Comparison of ENCODE assay signal across 25 cellular contexts in genomic region chr20:38776363-38776762, GRCh38. TPM values are rescaled to one million over a fixed set of nuclear protein-coding genes. Genes with fewer than 3 reads are reported as not detected.
DNase-seq lines count a peak whose midpoint lies in the region; ATAC-seq lines count a peak whose summit lies in the region.
"Had no signal": no experiment of that assay in that cellular context is flagged by ENCODE, and none has a peak within 500 bp of the region (broad histone marks: within the 10 kb centered on the region; RNA-seq: fewer than 3 reads in every experiment).

No MANE protein-coding gene starts in this region.

- DNase-seq in activated CD8-positive, alpha-beta memory T cell treated with anti-CD3 and anti-CD28 coated beads, Interleukin-2, amount 10 ng/mL, durations not matched to agents 7 days and 5 days: no peak
- no peak for DNase-seq in activated CD8-positive, alpha-beta memory T cell treated with anti-CD3 and anti-CD28 coated beads, Interleukin-2, amount 50 U/mL, for 48 hours
- peak; percentile 24 to 34 (median 25) for DNase-seq in effector memory CD8-positive, alpha-beta T cell
- no peak for DNase-seq in stimulated activated CD4-positive, alpha-beta T cell treated with anti-CD3 and anti-CD28 coated beads, Interleukin-1b, Interleukin-23, amount 100 ng/mL, for 48 hours
- no peak for DNase-seq in NCI-H345 treated with DMSO at 0.1 percent for 48 hours (lab: John Stamatoyannopoulos, UW; ENCODE audit: unreplicated experiment)
- DNase-seq: 8988T, AML-193, DMS79, GOT3, HCEC 1CT, KG1, NCI-H1105 treated with DMSO at 0.1 percent for 48 hours, NCI-H2081, NCI-H2171, NCI-H446, NCI-H526, Peyer's patch had no signal

- H3K4me3 Mint-ChIP-seq in activated CD8-positive, alpha-beta memory T cell treated with anti-CD3 and anti-CD28 coated beads, Interleukin-2, amount 10 ng/mL, durations not matched to agents 7 days and 5 days: peak overlapping the region; percentile 22
- H3K4me3 Mint-ChIP-seq in T-helper 1 cell treated with Interleukin-12 subunit alpha and Interleukin-12 subunit beta and Interleukin-4 antibody, amounts not matched to agents 30 μg/mL and 1 μg/mL, for 36 hours: no peak overlapping the region
- peak overlapping the region; percentile 66 to 71 for H3K4me3 Mint-ChIP-seq in effector memory CD8-positive, alpha-beta T cell
- H3K4me3 Mint-ChIP-seq in stimulated activated memory B cell treated with anti-CD40 and anti-IgM and Interleukin-4, amounts not matched to agents 10 μg/mL and 1 μg/mL and 100 μg/mL, for 72 hours: peak overlapping the region; percentile 21
- H3K4me3 Mint-ChIP-seq: CD14-positive monocyte had no signal

- peaks cover 11% of the 10 kb centered on the region for H3K4me1 Mint-ChIP-seq in activated CD8-positive, alpha-beta memory T cell treated with anti-CD3 and anti-CD28 coated beads, Interleukin-2, amount 10 ng/mL, durations not matched to agents 7 days and 5 days
- peaks cover 19% of the 10 kb centered on the region for H3K4me1 Mint-ChIP-seq in T-helper 1 cell treated with Interleukin-12 subunit alpha and Interleukin-12 subunit beta and Interleukin-4 antibody, amounts not matched to agents 30 μg/mL and 1 μg/mL, for 36 hours (ENCODE audit: low read depth)
- peaks cover 2 to 8% of the 10 kb centered on the region in 2 donors for H3K4me1 Mint-ChIP-seq in effector memory CD8-positive, alpha-beta T cell (ENCODE audit: low read depth in 2 of 2)
- H3K4me1 Mint-ChIP-seq in stimulated activated memory B cell treated with anti-CD40 and anti-IgM and Interleukin-4, amounts not matched to agents 10 μg/mL and 1 μg/mL and 100 μg/mL, for 72 hours: peaks cover 5% of the 10 kb centered on the region
- H3K4me1 Mint-ChIP-seq: CD14-positive monocyte had no signal

- CTCF ChIA-PET in activated CD8-positive, alpha-beta memory T cell treated with anti-CD3 and anti-CD28 coated beads, Interleukin-2, amount 10 ng/mL, durations not matched to agents 7 days and 5 days (lab: Charles Lee): interaction anchor here (1.2 kb wide), 1 partner anchor 12 kb away, joined by 5 read pairs; no protein-coding TSS in a partner anchor

- peak overlapping the region; percentile 54 for H3K27ac Mint-ChIP-seq in activated CD8-positive, alpha-beta memory T cell treated with anti-CD3 and anti-CD28 coated beads, Interleukin-2, amount 10 ng/mL, durations not matched to agents 7 days and 5 days
- H3K27ac Mint-ChIP-seq in T-helper 1 cell treated with Interleukin-12 subunit alpha and Interleukin-12 subunit beta and Interleukin-4 antibody, amounts not matched to agents 30 μg/mL and 1 μg/mL, for 36 hours: peak overlapping the region; percentile 20
- H3K27ac Mint-ChIP-seq in effector memory CD8-positive, alpha-beta T cell: peak overlapping the region; percentile 94 to 95
- peak overlapping the region; percentile 63 for H3K27ac Mint-ChIP-seq in stimulated activated memory B cell treated with anti-CD40 and anti-IgM and Interleukin-4, amounts not matched to agents 10 μg/mL and 1 μg/mL and 100 μg/mL, for 72 hours

- H3K36me3 Mint-ChIP-seq in activated CD8-positive, alpha-beta memory T cell treated with anti-CD3 and anti-CD28 coated beads, Interleukin-2, amount 10 ng/mL, durations not matched to agents 7 days and 5 days: peaks cover 24% of the 10 kb centered on the region
- peaks cover 33% of the 10 kb centered on the region for H3K36me3 Mint-ChIP-seq in T-helper 1 cell treated with Interleukin-12 subunit alpha and Interleukin-12 subunit beta and Interleukin-4 antibody, amounts not matched to agents 30 μg/mL and 1 μg/mL, for 36 hours (ENCODE audit: low read depth)
- H3K36me3 Mint-ChIP-seq in effector memory CD8-positive, alpha-beta T cell (ENCODE audit: insufficient read depth): peaks cover 23% of the 10 kb centered on the region
- H3K36me3 Mint-ChIP-seq in stimulated activated memory B cell treated with anti-CD40 and anti-IgM and Interleukin-4, amounts not matched to agents 10 μg/mL and 1 μg/mL and 100 μg/mL, for 72 hours: peaks cover 42% of the 10 kb centered on the region

- peak; percentile 51 for ATAC-seq in activated CD8-positive, alpha-beta memory T cell treated with anti-CD3 and anti-CD28 coated beads, Interleukin-2, amount 10 ng/mL, durations not matched to agents 7 days and 5 days
- ATAC-seq in effector memory CD8-positive, alpha-beta T cell (replicated peaks): peak; percentile 91
- ATAC-seq in stimulated activated memory B cell treated with anti-CD40 and anti-IgM and Interleukin-4, amounts not matched to agents 10 μg/mL and 1 μg/mL and 100 μg/mL, for 72 hours: no peak
- ATAC-seq in GM21737 (IDR thresholded peaks at IDR 0.05; ENCODE audit: unreplicated experiment): no peak
- ATAC-seq: GM12878, SK-N-SH treated with all-trans-retinoic acid at 6 μM for 48 hours had no signal

- no peaks in the 10 kb centered on the region for H3K27me3 Mint-ChIP-seq in activated CD8-positive, alpha-beta memory T cell treated with anti-CD3 and anti-CD28 coated beads, Interleukin-2, amount 10 ng/mL, durations not matched to agents 7 days and 5 days
- no peaks in the 10 kb centered on the region for H3K27me3 Mint-ChIP-seq in T-helper 1 cell treated with Interleukin-12 subunit alpha and Interleukin-12 subunit beta and Interleukin-4 antibody, amounts not matched to agents 30 μg/mL and 1 μg/mL, for 36 hours (ENCODE audit: low read depth)
- H3K27me3 Mint-ChIP-seq in effector memory CD8-positive, alpha-beta T cell: no peaks in the 10 kb centered on the region
- no peaks in the 10 kb centered on the region for H3K27me3 Mint-ChIP-seq in stimulated activated memory B cell treated with anti-CD40 and anti-IgM and Interleukin-4, amounts not matched to agents 10 μg/mL and 1 μg/mL and 100 μg/mL, for 72 hours

- no peaks in the 10 kb centered on the region for H3K9me3 Mint-ChIP-seq in activated CD8-positive, alpha-beta memory T cell treated with anti-CD3 and anti-CD28 coated beads, Interleukin-2, amount 10 ng/mL, durations not matched to agents 7 days and 5 days (ENCODE audit: low read depth)
- peaks cover 8% of the 10 kb centered on the region for H3K9me3 Mint-ChIP-seq in T-helper 1 cell treated with Interleukin-12 subunit alpha and Interleukin-12 subunit beta and Interleukin-4 antibody, amounts not matched to agents 30 μg/mL and 1 μg/mL, for 36 hours
- H3K9me3 Mint-ChIP-seq in effector memory CD8-positive, alpha-beta T cell: peaks cover 3 to 8% of the 10 kb centered on the region in 2 donors
- H3K9me3 Mint-ChIP-seq in stimulated activated memory B cell treated with anti-CD40 and anti-IgM and Interleukin-4, amounts not matched to agents 10 μg/mL and 1 μg/mL and 100 μg/mL, for 72 hours: peaks cover 11% of the 10 kb centered on the region

RNA-seq across cellular contexts. Expression of gene ACTR5, which starts 28.1 kb away (rescaled TPM):
- total RNA-seq in activated CD8-positive, alpha-beta memory T cell treated with anti-CD3 and anti-CD28 coated beads, Interleukin-2, amount 10 ng/mL, durations not matched to agents 7 days and 5 days: 10 to 100 TPM in 1 of 2 experiments, 1 to 10 TPM in 1; 9.5 to 10.6 TPM

RNA-seq across cellular contexts. Expression of gene PPP1R16B, which starts 29.1 kb away (rescaled TPM):
- 100 to 1,000 TPM in 1 of 2 experiments, 10 to 100 TPM in 1; 86.5 to 128 TPM for total RNA-seq in activated CD8-positive, alpha-beta memory T cell treated with anti-CD3 and anti-CD28 coated beads, Interleukin-2, amount 10 ng/mL, durations not matched to agents 7 days and 5 days
- total RNA-seq: HT-29 had no signal

RNA-seq across cellular contexts. Expression of gene SLC32A1, which starts 52.1 kb away (rescaled TPM):
- not detected for total RNA-seq in activated CD8-positive, alpha-beta memory T cell treated with anti-CD3 and anti-CD28 coated beads, Interleukin-2, amount 10 ng/mL, durations not matched to agents 7 days and 5 days
- total RNA-seq: GM12878, HT-29, OCI-LY7, Peyer's patch had no signal

Comparison
In these comparisons a context has a peak if more than half of its experiments do, and no peak if none do; other contexts are left out.
1. ATAC-seq: peak in activated CD8-positive, alpha-beta memory T cell treated with anti-CD3 and anti-CD28 coated beads, Interleukin-2, amount 10 ng/mL, durations not matched to agents 7 days and 5 days (single experiment) and effector memory CD8-positive, alpha-beta T cell (single experiment); none in stimulated activated memory B cell treated with anti-CD40 and anti-IgM and Interleukin-4, amounts not matched to agents 10 μg/mL and 1 μg/mL and 100 μg/mL, for 72 hours (single experiment) and GM21737 (single experiment).
2. DNase-seq: peak in effector memory CD8-positive, alpha-beta T cell (3 of 3); none in activated CD8-positive, alpha-beta memory T cell treated with anti-CD3 and anti-CD28 coated beads, Interleukin-2, amount 10 ng/mL, durations not matched to agents 7 days and 5 days (single experiment), activated CD8-positive, alpha-beta memory T cell treated with anti-CD3 and anti-CD28 coated beads, Interleukin-2, amount 50 U/mL, for 48 hours (single experiment), stimulated activated CD4-positive, alpha-beta T cell treated with anti-CD3 and anti-CD28 coated beads, Interleukin-1b, Interleukin-23, amount 100 ng/mL, for 48 hours (single experiment) and NCI-H345 treated with DMSO at 0.1 percent for 48 hours (single experiment).
3. H3K27ac Mint-ChIP-seq: peak in every context shown above with its lines; median percentile 94 in effector memory CD8-positive, alpha-beta T cell; 63 in stimulated activated memory B cell treated with anti-CD40 and anti-IgM and Interleukin-4, amounts not matched to agents 10 μg/mL and 1 μg/mL and 100 μg/mL, for 72 hours; 54 in activated CD8-positive, alpha-beta memory T cell treated with anti-CD3 and anti-CD28 coated beads, Interleukin-2, amount 10 ng/mL, durations not matched to agents 7 days and 5 days; 20 in T-helper 1 cell treated with Interleukin-12 subunit alpha and Interleukin-12 subunit beta and Interleukin-4 antibody, amounts not matched to agents 30 μg/mL and 1 μg/mL, for 36 hours.